Comparison of ENCODE assay signal across 1 cellular context in genomic region chr12:89237763-89238162, GRCh38.
TF ChIP-seq lines count a peak whose summit lies in the region.

No MANE protein-coding gene starts in this region.

TF ChIP-seq in K562, 482 proteins besides CTCF, POLR2A, EP300 and RAD21 (continued from another document):
- TF ChIP-seq CUX1 (CRISPR knock-in tag; IDR thresholded peaks at IDR 0.05) (no peak), PTRF (tag; IDR thresholded peaks at IDR 0.05) (no peak), GTF2E2 (tag; IDR thresholded peaks at IDR 0.05) (0 out of 2 replicates have a peak, but pooled peaks have one; percentile 38), POLR2AphosphoS5 (IDR thresholded peaks at IDR 0.05; ENCODE audit: control insufficient read depth, insufficient read depth, low read depth, low read length) (no peak), MEF2D (tag; conservative IDR thresholded peaks at IDR 0.05; ENCODE audit: low read depth) (peak; percentile 52; the same call in 1 of the 2 replicates), POLR2H (tag; IDR thresholded peaks at IDR 0.05; ENCODE audit: low read depth) (peak; percentile 42; the same call in 1 of the 2 replicates)
